9 cellular contexts compared by ENCODE assay signal in the genomic region with DNA sequence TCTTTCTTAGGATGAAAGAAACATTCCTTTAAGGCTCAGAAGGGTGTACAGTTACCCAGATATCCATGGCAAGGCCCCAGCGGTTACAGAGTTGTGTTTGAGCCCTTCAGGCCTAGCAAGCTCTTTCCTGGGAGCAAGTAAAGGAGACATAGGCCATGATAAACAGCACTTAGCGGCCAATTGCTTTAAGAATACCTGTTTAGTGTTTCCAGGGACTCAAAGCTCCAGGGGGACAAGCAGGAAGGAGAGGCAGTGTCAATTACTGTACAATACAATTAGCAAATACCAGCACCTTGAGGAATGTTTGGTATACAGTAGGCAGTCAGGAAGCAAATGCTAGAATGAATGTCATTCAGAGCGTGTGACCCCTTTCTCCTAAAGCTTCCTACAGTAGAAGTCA.
"Had no signal": no experiment of that assay in that cellular context is flagged by ENCODE, and none has a peak within 500 bp of the region (broad histone marks: within the 10 kb centered on the region; RNA-seq: fewer than 3 reads in every experiment).

No MANE protein-coding gene starts in this region.

- H3K27ac ChIP-seq: HL-60 had no signal

- H3K9me3 ChIP-seq: HAP-1 had no signal

- H3K9me3 Mint-ChIP-seq: GM23338, HFFc6, IgD-negative memory B cell had no signal

- DNase-seq: H7, HFFc6, KBM-7 had no signal

- H3K4me1 ChIP-seq: HAP-1 had no signal

- ATAC-seq: GM23338, HCT116, HepG2 had no signal

- H3K27ac Mint-ChIP-seq: GM23338, HFFc6 had no signal

- H3K4me3 ChIP-seq: GM23338, HAP-1 had no signal

- H3K4me3 Mint-ChIP-seq: GM23338, HFFc6, IgD-negative memory B cell had no signal

- H3K36me3 Mint-ChIP-seq: IgD-negative memory B cell had no signal

- H3K4me2 ChIP-seq: GM23338 had no signal

- H3K36me3 ChIP-seq: HAP-1 had no signal
